ENCODE assay signal across 20 cellular contexts in the genomic region with DNA sequence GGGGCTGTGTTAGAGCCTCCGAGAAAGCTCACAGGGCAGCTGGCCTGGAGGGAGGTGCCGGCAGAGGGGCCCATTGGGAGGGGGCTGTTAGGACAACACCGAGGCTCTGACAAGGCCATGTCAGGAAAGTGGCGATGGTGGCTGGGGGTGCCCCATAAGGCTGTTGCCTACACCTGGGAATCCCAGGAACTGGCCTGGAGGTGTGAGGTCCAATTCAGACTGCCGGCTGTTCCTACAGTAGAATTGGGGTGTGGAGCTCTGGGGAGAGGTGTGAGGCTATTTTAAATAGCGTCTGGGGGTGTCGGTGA.
DNase-seq lines count a peak whose midpoint lies in the region; ATAC-seq and TF ChIP-seq lines count a peak whose summit lies in the region.
"Had no signal": no experiment of that assay in that cellular context is flagged by ENCODE, and none has a peak within 500 bp of the region (broad histone marks: within the 10 kb centered on the region; RNA-seq: fewer than 3 reads in every experiment).

No MANE protein-coding gene starts in this region.

- H3K27me3 ChIP-seq in WERI-Rb-1 (ENCODE audit: insufficient read depth, low read depth, severe bottlenecking): no peaks in the 10 kb centered on the region
- no peaks in the 10 kb centered on the region for H3K27me3 ChIP-seq in trophoblast cell (ENCODE audit: insufficient read depth, low read length)
- H3K27me3 ChIP-seq in MM.1S (replicated peaks; ENCODE audit: insufficient read depth, low read length): no peaks in the 10 kb centered on the region
- H3K27me3 ChIP-seq: BE2C, cardiac muscle cell, heart right ventricle, SJCRH30, tibial artery had no signal

- no peak overlapping the region for H3K18ac ChIP-seq in trophoblast cell (ENCODE audit: low read length)

- no CpG with 5 or more reads among the region's 7 CpGs for WGBS in trophoblast cell (ENCODE audit: extremely low coverage, insufficient coverage, insufficient read length)

- H4K91ac ChIP-seq in trophoblast cell (ENCODE audit: low read depth, low read length): no peak overlapping the region

- no peak overlapping the region for H2AK5ac ChIP-seq in trophoblast cell (ENCODE audit: low read length)

- H2AFZ ChIP-seq in trophoblast cell (ENCODE audit: insufficient read depth, low read length, poor library complexity) (no peak overlapping the region), MM.1S (ENCODE audit: low read length) (no peak overlapping the region)

- H3K4me1 ChIP-seq in trophoblast cell (ENCODE audit: control insufficient read depth in 1 of 2, insufficient read depth in 2 of 2, low read length in 2 of 2): peaks cover 4 to 7% of the 10 kb centered on the region in 2 experiments
- H3K4me1 ChIP-seq in MM.1S (ENCODE audit: low read length): peaks cover 14% of the 10 kb centered on the region

- H3K27ac ChIP-seq in WERI-Rb-1 (peak overlapping the region; percentile 88), trophoblast cell (ENCODE audit: low read depth, low read length) (no peak overlapping the region), MM.1S (ENCODE audit: low read length) (no peak overlapping the region)
- H3K27ac ChIP-seq: cardiac muscle cell, heart right ventricle, KMS-11, SJCRH30, tibial artery had no signal

- peaks cover 3% of the 10 kb centered on the region for H3K79me1 ChIP-seq in trophoblast cell (ENCODE audit: low read length)

- no peaks in the 10 kb centered on the region for H4K20me1 ChIP-seq in MM.1S (ENCODE audit: insufficient read depth, low read length)

- no peaks in the 10 kb centered on the region for H3K27me3 Mint-ChIP-seq in T-helper 2 cell treated with Interferon-gamma antibody and Interleukin-4, amounts not matched to agents 5 μg/mL and 100 μg/mL, for 36 hours (ENCODE audit: low read depth)
- H3K27me3 Mint-ChIP-seq in effector memory CD8-positive, alpha-beta T cell: no peaks in the 10 kb centered on the region
- H3K27me3 Mint-ChIP-seq: naive B cell had no signal

- H2BK120ac ChIP-seq in trophoblast cell (ENCODE audit: insufficient read depth, low read length, poor library complexity): no peak overlapping the region

- H3K14ac ChIP-seq in trophoblast cell (ENCODE audit: low read length): no peak overlapping the region

- H3K79me2 ChIP-seq in trophoblast cell (ENCODE audit: control insufficient read depth, insufficient read depth, low read length, poor library complexity) (no peaks in the 10 kb centered on the region), MM.1S (ENCODE audit: low read length) (no peaks in the 10 kb centered on the region)

- H3K9ac ChIP-seq in trophoblast cell (ENCODE audit: low read length): no peak overlapping the region
- no peak overlapping the region for H3K9ac ChIP-seq in MM.1S (ENCODE audit: low read length)
- H3K9ac ChIP-seq: KMS-11 had no signal

- H2BK5ac ChIP-seq in trophoblast cell (ENCODE audit: low read depth, low read length, poor library complexity): no peak overlapping the region

- no peak overlapping the region for H3K4ac ChIP-seq in trophoblast cell (ENCODE audit: low read depth, low read length)

- H3K27ac Mint-ChIP-seq in T-helper 2 cell treated with Interferon-gamma antibody and Interleukin-4, amounts not matched to agents 5 μg/mL and 100 μg/mL, for 36 hours: peak overlapping the region; percentile 56
- peak overlapping the region; percentile 8 to 77 for H3K27ac Mint-ChIP-seq in effector memory CD8-positive, alpha-beta T cell

- H3K4me3 ChIP-seq in WERI-Rb-1 (ENCODE audit: low read depth, low read length) (no peak overlapping the region), trophoblast cell (ENCODE audit: low read depth, low read length) (no peak overlapping the region), MM.1S (ENCODE audit: low read length) (no peak overlapping the region)
- H3K4me3 ChIP-seq: cardiac muscle cell, heart right ventricle, SJCRH30, tibial artery had no signal

- peak overlapping the region; percentile 47 for H2BK12ac ChIP-seq in trophoblast cell (ENCODE audit: low read length)

- H3K4me3 Mint-ChIP-seq in T-helper 2 cell treated with Interferon-gamma antibody and Interleukin-4, amounts not matched to agents 5 μg/mL and 100 μg/mL, for 36 hours: no peak overlapping the region
- H3K4me3 Mint-ChIP-seq in effector memory CD8-positive, alpha-beta T cell: no peak overlapping the region

- no peaks in the 10 kb centered on the region for H3K9me3 Mint-ChIP-seq in T-helper 2 cell treated with Interferon-gamma antibody and Interleukin-4, amounts not matched to agents 5 μg/mL and 100 μg/mL, for 36 hours
- no peaks in the 10 kb centered on the region for H3K9me3 Mint-ChIP-seq in effector memory CD8-positive, alpha-beta T cell
- H3K9me3 Mint-ChIP-seq: naive B cell had no signal

- H3K9me3 ChIP-seq in WERI-Rb-1 (ENCODE audit: severe bottlenecking) (no peaks in the 10 kb centered on the region), trophoblast cell (ENCODE audit: insufficient read depth, low read depth, low read length) (peaks cover 11% of the 10 kb centered on the region), MM.1S (replicated peaks; ENCODE audit: insufficient read depth, low read length) (no peaks in the 10 kb centered on the region)
- H3K9me3 ChIP-seq: BE2C, heart right ventricle, SJCRH30, tibial artery had no signal

- no peaks in the 10 kb centered on the region for H3K9me2 ChIP-seq in MM.1S (replicated peaks; ENCODE audit: insufficient read depth, low read length)

- H3F3A ChIP-seq in MM.1S (ENCODE audit: insufficient read depth, low read length): peaks cover 17% of the 10 kb centered on the region

- H4K8ac ChIP-seq in trophoblast cell (ENCODE audit: low read depth, low read length): no peak overlapping the region

- H3K36me3 Mint-ChIP-seq in T-helper 2 cell treated with Interferon-gamma antibody and Interleukin-4, amounts not matched to agents 5 μg/mL and 100 μg/mL, for 36 hours (ENCODE audit: low read depth): peaks cover 24% of the 10 kb centered on the region
- peaks cover 15% of the 10 kb centered on the region for H3K36me3 Mint-ChIP-seq in effector memory CD8-positive, alpha-beta T cell (ENCODE audit: insufficient read depth)
- H3K36me3 Mint-ChIP-seq: naive B cell had no signal

- H3K4me2 ChIP-seq in trophoblast cell (ENCODE audit: low read length) (no peak overlapping the region), MM.1S (ENCODE audit: low read depth, low read length) (no peak overlapping the region)
- H3K4me2 ChIP-seq: KMS-11 had no signal

- TF ChIP-seq CTCF in WERI-Rb-1 (IDR thresholded peaks at IDR 0.05; ENCODE audit: low read depth, low read length) (no peak), MM.1S (IDR thresholded peaks at IDR 0.05; ENCODE audit: low read length) (no peak)

- H3K23ac ChIP-seq in trophoblast cell (ENCODE audit: low read length): no peak overlapping the region

- peaks cover 17% of the 10 kb centered on the region for H3K36me3 ChIP-seq in WERI-Rb-1
- peaks cover 4 to 6% of the 10 kb centered on the region in 2 experiments for H3K36me3 ChIP-seq in trophoblast cell (ENCODE audit: control insufficient read depth in 1 of 2, insufficient read depth in 2 of 2, low read length in 2 of 2)
- no peaks in the 10 kb centered on the region for H3K36me3 ChIP-seq in MM.1S (replicated peaks; ENCODE audit: insufficient read depth, low read length)
- H3K36me3 ChIP-seq: BE2C, cardiac muscle cell had no signal

- H3K4me1 Mint-ChIP-seq in T-helper 2 cell treated with Interferon-gamma antibody and Interleukin-4, amounts not matched to agents 5 μg/mL and 100 μg/mL, for 36 hours (ENCODE audit: low read depth): peaks cover 32% of the 10 kb centered on the region
- peaks cover 19% of the 10 kb centered on the region in 2 donors for H3K4me1 Mint-ChIP-seq in effector memory CD8-positive, alpha-beta T cell (ENCODE audit: low read depth in 2 of 2)

- no peak overlapping the region for H4K12ac ChIP-seq in trophoblast cell (ENCODE audit: low read depth, low read length)

- DNase-seq in T-helper 2 cell treated with Interferon-gamma antibody and Interleukin-4, amounts not matched to agents 5 μg/mL and 100 μg/mL, for 36 hours (ENCODE audit: low spot score): no peak
- DNase-seq in T-helper 2 cell: no peak
- no peak for DNase-seq in WERI-Rb-1
- DNase-seq in effector memory CD8-positive, alpha-beta T cell: no peak
- no peak for DNase-seq in trophoblast cell
- DNase-seq in RPMI8226: no peak
- no peak for DNase-seq in HK-2 (ENCODE audit: unreplicated experiment)
- no peak for DNase-seq in MM.1S
- DNase-seq: 8988T; activated CD4-positive, CD25-positive, alpha-beta regulatory T cell treated with anti-CD3 and anti-CD28 coated beads, Interleukin-2, amount 50 U/mL, for 72 hours; activated CD8-positive, alpha-beta memory T cell treated with anti-CD3 and anti-CD28 coated beads, Interleukin-2, amount 50 U/mL, for 48 hours; BE2C; effector CD8-positive, alpha-beta T cell; heart right ventricle; naive B cell; SJCRH30; T-helper 9 cell; tibial artery had no signal

- ATAC-seq in effector memory CD8-positive, alpha-beta T cell (replicated peaks): no peak
- ATAC-seq: heart right ventricle had no signal
